11 cellular contexts compared by ENCODE assay signal in the genomic region with DNA sequence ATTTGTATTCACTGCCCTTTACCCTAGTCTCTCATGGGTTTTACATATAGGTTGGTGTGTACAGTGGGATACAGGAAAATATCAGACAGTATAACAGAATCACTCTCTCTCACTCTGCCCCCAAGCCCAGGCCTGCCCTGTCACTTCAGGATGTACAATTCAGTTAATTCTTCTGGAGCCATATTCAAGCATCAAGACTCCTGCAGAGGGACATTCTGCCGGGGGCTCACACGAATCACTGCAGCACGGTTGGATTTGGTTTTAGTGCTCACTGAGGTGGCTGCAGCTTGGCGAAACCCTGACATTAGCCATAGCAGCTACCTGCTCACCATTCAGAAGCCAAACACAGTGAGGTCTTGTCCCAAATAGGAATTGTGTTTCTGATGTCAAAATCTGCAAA.
A peak's percentile ranks its signal among the peaks of the same experiment; 100 is the strongest.
DNase-seq lines count a peak whose midpoint lies in the region; ATAC-seq, FAIRE-seq and TF ChIP-seq lines count a peak whose summit lies in the region.
"Had no signal": no experiment of that assay in that cellular context is flagged by ENCODE, and none has a peak within 500 bp of the region (broad histone marks: within the 10 kb centered on the region; RNA-seq: fewer than 3 reads in every experiment).

No MANE protein-coding gene starts in this region.

- H3K27ac Mint-ChIP-seq in T-cell, result no peak overlapping the region

- H3K36me3 ChIP-seq in KOPT-K1 (ENCODE audit: insufficient read depth, low read length) (peaks cover 2% of the 10 kb centered on the region; the same call in 1 of the 2 replicates), endothelial cell of umbilical vein (ENCODE audit: control insufficient read depth in 2 of 2, extremely low read depth in 1 of 2, insufficient read depth in 2 of 2, low read length in 2 of 2) (no peaks in the 10 kb centered on the region), sigmoid colon (no peaks in the 10 kb centered on the region)

- H3K4me1 Mint-ChIP-seq in T-cell, result peaks cover 18 to 21% (median 21%) of the 10 kb centered on the region in 3 donors

- no peak for FAIRE-seq in endothelial cell of umbilical vein (lab: Jason Lieb, UNC)
- FAIRE-seq: endometrium had no signal

- H3K9me3 ChIP-seq in KOPT-K1 (ENCODE audit: insufficient read depth, low read length, poor library complexity, severe bottlenecking) (peaks cover 29% of the 10 kb centered on the region), endothelial cell of umbilical vein (replicated peaks; ENCODE audit: control insufficient read depth, insufficient read depth, low read length) (peaks cover 2% of the 10 kb centered on the region), sigmoid colon (peaks cover 5 to 14% (median 10%) of the 10 kb centered on the region in 4 donors)

- no peak overlapping the region for H3K4me3 ChIP-seq in endothelial cell of umbilical vein (replicated peaks in 1 of 3; ENCODE audit: insufficient read depth in 1 of 3, low read depth in 1 of 3, low read length in 3 of 3)
- H3K4me3 ChIP-seq in sigmoid colon, result no peak overlapping the region

- H3K9me3 Mint-ChIP-seq in T-cell, result peaks cover 0 to 34% (median 17%) of the 10 kb centered on the region in 3 donors

- POLR2A ChIA-PET in endothelial cell of umbilical vein (lab: Charles Lee) (interaction anchor here (1.6 to 1.7 kb wide), 2 partner anchors 8 to 15 kb away, joined by 7 to 8 read pairs; no protein-coding TSS in a partner anchor), T-cell (lab: Charles Lee) (no interaction called here)

- CTCF ChIA-PET in endothelial cell of umbilical vein (lab: Charles Lee), result interaction anchor here (0.9 to 5.0 kb wide), 7 partner anchors 8 to 83 kb away, joined by 3 to 23 read pairs (median 8); partner anchors contain the start of gene CHSY1
- CTCF ChIA-PET in T-cell (lab: Charles Lee), result no interaction called here

- no peak for ATAC-seq in T-cell (replicated peaks in 1 of 4)

- H3K9me1 ChIP-seq in endothelial cell of umbilical vein (replicated peaks; ENCODE audit: control insufficient read depth, extremely low read depth, insufficient read depth, low read length), result no peaks in the 10 kb centered on the region

- TF ChIP-seq CTCF in C4-2B (conservative IDR thresholded peaks at IDR 0.05) (no peak), endothelial cell of umbilical vein (IDR thresholded peaks at IDR 0.05; ENCODE audit: extremely low read depth in 1 of 2, insufficient read depth in 1 of 2, low read depth in 1 of 2, low read length in 2 of 2) (no peak), sigmoid colon (IDR thresholded peaks at IDR 0.05) (no peak)

- peaks cover 12% of the 10 kb centered on the region for H3K36me3 Mint-ChIP-seq in T-cell

- H3K4me1 ChIP-seq in endothelial cell of umbilical vein (ENCODE audit: control insufficient read depth, extremely low read depth, insufficient read depth, low read length) (peaks cover 37% of the 10 kb centered on the region), sigmoid colon (peaks cover 0 to 6% (median 0%) of the 10 kb centered on the region in 4 donors)

- DNase-seq in endothelial cell of umbilical vein (ENCODE audit: low read depth, low spot score), result no peak
- peak; percentile 15 for DNase-seq in sigmoid colon
- no peak for DNase-seq in NCI-H1092 (lab: John Stamatoyannopoulos, UW)
- DNase-seq in T-cell, result no peak
- DNase-seq in NCI-H510A (lab: John Stamatoyannopoulos, UW), result no peak
- no peak for DNase-seq in GM03348 (ENCODE audit: low spot score)
- DNase-seq: DMS 273 treated with DMSO at 0.1 percent for 48 hours, islet precursor cell had no signal

- dilution Hi-C loops in endothelial cell of umbilical vein (cut with MboI; ENCODE audit: extremely low pct_ligation_motif_present, low sequenced_read_pairs), result no loop called here

- no peak for TF ChIP-seq EP300 in sigmoid colon (IDR thresholded peaks at IDR 0.05)

- intact Hi-C loops in endothelial cell of umbilical vein (cut with micrococcal nuclease) (loop anchor here (2.0 kb wide), 2 partner anchors 20 to 42 kb away; no protein-coding TSS in a partner anchor), sigmoid colon (cut with DNase I) (no loop called here)

- H3K27ac ChIP-seq in C4-2B (peak overlapping the region; percentile 89), KOPT-K1 (ENCODE audit: low read depth, low read length, poor library complexity, severe bottlenecking) (peak overlapping the region; percentile 91), endothelial cell of umbilical vein (ENCODE audit: insufficient read depth, low read depth, low read length) (peak overlapping the region; percentile 98), sigmoid colon (peak overlapping the region; percentile 56 to 74 (median 63))

- H3K4me3 Mint-ChIP-seq in T-cell, result no peak overlapping the region

- no peaks in the 10 kb centered on the region for H3K27me3 ChIP-seq in endothelial cell of umbilical vein (ENCODE audit: control insufficient read depth in 2 of 2, insufficient read depth in 2 of 2, low read length in 2 of 2)
- H3K27me3 ChIP-seq in sigmoid colon, result no peaks in the 10 kb centered on the region

- no peak overlapping the region for H2AFZ ChIP-seq in endothelial cell of umbilical vein (ENCODE audit: low read depth, low read length)

- H3K9ac ChIP-seq in endothelial cell of umbilical vein (replicated peaks; ENCODE audit: extremely low read depth, insufficient read depth, low read length), result peak overlapping the region; percentile 44

- H4K20me1 ChIP-seq in endothelial cell of umbilical vein (replicated peaks; ENCODE audit: control insufficient read depth, extremely low read depth, insufficient read depth, low read length), result no peaks in the 10 kb centered on the region

- H3K79me2 ChIP-seq in endothelial cell of umbilical vein (ENCODE audit: control insufficient read depth, insufficient read depth, low read length), result no peaks in the 10 kb centered on the region

- 96% methylated on average over 4 of the region's 4 CpGs for WGBS in sigmoid colon, 2 donors

- TF ChIP-seq POLR2A in endothelial cell of umbilical vein (IDR thresholded peaks at IDR 0.05; ENCODE audit: low read depth, low read length) (no peak), sigmoid colon (IDR thresholded peaks at IDR 0.05) (no peak)

- peak overlapping the region; percentile 82 for H3K4me2 ChIP-seq in endothelial cell of umbilical vein (ENCODE audit: insufficient read depth, low read length)

- H3K27me3 Mint-ChIP-seq in T-cell, result no peaks in the 10 kb centered on the region

- BruUV-seq in endothelial cell of umbilical vein (replicated peaks; lab: Mats Ljungman, UMichigan), result no TSS peak

TF ChIP-seq in endothelial cell of umbilical vein, 7 proteins besides CTCF, POLR2A, EP300 and RAD21:
- no peak for TF ChIP-seq EZH2 (IDR thresholded peaks at IDR 0.05; ENCODE audit: borderline replicate concordance, low read depth, low read length, severe bottlenecking)
- TF ChIP-seq POLR2AphosphoS5 (IDR thresholded peaks at IDR 0.05; ENCODE audit: insufficient read depth, low read depth, low read length), result no peak
- TF ChIP-seq GATA2 (IDR thresholded peaks at IDR 0.05; ENCODE audit: insufficient read depth, insufficient read length, low read depth, low read length), result no peak
- no peak for TF ChIP-seq JUN (IDR thresholded peaks at IDR 0.05; ENCODE audit: borderline replicate concordance, insufficient read depth, insufficient read length, low read depth)
- TF ChIP-seq MYC (IDR thresholded peaks at IDR 0.05; ENCODE audit: low read depth, low read length), result no peak
- no peak for TF ChIP-seq MAX (IDR thresholded peaks at IDR 0.05; ENCODE audit: insufficient read depth, insufficient read length)
- no peak for TF ChIP-seq FOS (IDR thresholded peaks at IDR 0.05; ENCODE audit: borderline replicate concordance, insufficient read depth, low read length)
